Comparison of ENCODE assay signal across 1 cellular context in genomic region chr22:19990609-19991394, GRCh38.
TF ChIP-seq lines count a peak whose summit lies in the region.

No MANE protein-coding gene starts in this region.

TF ChIP-seq in K562, 482 proteins besides CTCF, POLR2A, EP300 and RAD21:
- TF ChIP-seq WHSC1 (IDR thresholded peaks at IDR 0.05; ENCODE audit: low read length) (peak; percentile 91), SNRNP70 (optimal IDR thresholded peaks at IDR 0.05; ENCODE audit: low read depth, low read length) (peak; percentile 23), HDAC6 (IDR thresholded peaks at IDR 0.05; ENCODE audit: low read depth, low read length) (no peak), RBFOX2 (IDR thresholded peaks at IDR 0.05; ENCODE audit: low read depth, low read length) (peak; percentile 52), RBM14 (IDR thresholded peaks at IDR 0.05; ENCODE audit: borderline replicate concordance, insufficient read depth, low read depth, low read length) (0 out of 2 replicates have a peak, but pooled peaks have one; percentile 56), KDM2B (CRISPR knock-in tag; IDR thresholded peaks at IDR 0.05) (0 out of 2 replicates have a peak, but pooled peaks have one; percentile 43), PTRF (tag; IDR thresholded peaks at IDR 0.05) (no peak), GTF3C2 (IDR thresholded peaks at IDR 0.05; ENCODE audit: borderline replicate concordance, extremely low read depth, insufficient read length) (no peak), ZNF639 (CRISPR knock-in tag; conservative IDR thresholded peaks at IDR 0.05 in 1 of 2, IDR thresholded peaks at IDR 0.05 in 1 of 2) (0 out of 4 replicates have a peak, but pooled peaks of 1 of the 2 experiments have one; percentile 75), NFXL1 (CRISPR knock-in tag; IDR thresholded peaks at IDR 0.05) (no peak), ZNF445 (CRISPR knock-in tag; IDR thresholded peaks at IDR 0.05; ENCODE audit: low read depth) (no peak), HNRNPL (IDR thresholded peaks at IDR 0.05; ENCODE audit: low read depth, low read length) (peak; percentile 79; the same call in 1 of the 2 replicates), SIN3B (IDR thresholded peaks at IDR 0.05; ENCODE audit: low read depth) (no peak), RBM39 (optimal IDR thresholded peaks at IDR 0.05; ENCODE audit: low read depth, low read length) (peak; percentile 63), ZNF184 (CRISPR knock-in tag; IDR thresholded peaks at IDR 0.05) (no peak), RBBP5 (IDR thresholded peaks at IDR 0.05; ENCODE audit: borderline replicate concordance, insufficient read depth, low read length, poor library complexity, severe bottlenecking) (peak; percentile 32), POLR2G (IDR thresholded peaks at IDR 0.05; ENCODE audit: low read depth, low read length) (0 out of 2 replicates have a peak, but pooled peaks have one; percentile 13), NR4A1 (CRISPR knock-in tag; IDR thresholded peaks at IDR 0.05) (no peak), NR4A1 (tag; IDR thresholded peaks at IDR 0.05) (peak; percentile 77; the same call in 1 of the 2 replicates), ATF1 (CRISPR knock-in tag; IDR thresholded peaks at IDR 0.05) (0 out of 2 replicates have a peak, but pooled peaks have one; percentile 10), ATF1 (tag; IDR thresholded peaks at IDR 0.05) (no peak), KLF1 (tag; IDR thresholded peaks at IDR 0.05) (0 out of 2 replicates have a peak, but pooled peaks have one; percentile 32)
